8 cellular contexts compared by ENCODE assay signal in the genomic region with DNA sequence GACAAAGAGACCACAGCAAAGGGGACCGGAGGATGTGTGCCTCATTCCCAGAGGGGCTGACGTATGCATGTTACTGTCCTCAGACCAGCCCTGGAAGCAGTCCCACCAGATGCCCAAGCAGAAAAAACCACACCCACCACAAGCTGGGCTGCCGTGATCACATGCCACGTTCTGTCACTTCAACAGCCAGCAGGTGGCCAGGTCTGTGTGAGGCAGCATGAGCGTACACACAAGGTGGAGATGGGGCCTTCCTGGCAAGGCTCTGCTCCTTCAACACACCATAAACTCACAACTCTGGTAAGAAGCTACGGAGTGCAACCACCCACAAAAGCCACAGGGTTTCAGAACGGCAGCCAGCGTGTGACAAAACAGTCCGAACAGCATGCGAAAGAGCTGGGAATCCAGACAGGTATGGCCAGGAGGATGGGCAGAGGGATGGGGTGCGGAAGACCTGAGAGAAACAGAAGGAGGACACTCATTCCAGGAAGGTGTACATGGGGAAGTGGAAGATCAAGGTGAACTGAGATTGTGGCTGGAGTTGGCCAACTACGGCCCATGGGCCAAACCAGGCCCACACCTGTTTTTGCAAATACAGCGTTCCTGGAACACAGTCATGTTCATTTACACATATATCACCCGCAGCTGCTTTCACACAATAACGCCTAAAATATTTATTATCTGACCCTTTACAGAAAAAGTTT. TPM values are rescaled to one million over a fixed set of nuclear protein-coding genes. Genes with fewer than 3 reads are reported as not detected.
A peak's percentile ranks its signal among the peaks of the same experiment; 100 is the strongest.
DNase-seq lines count a peak whose midpoint lies in the region; ATAC-seq and TF ChIP-seq lines count a peak whose summit lies in the region.

No MANE protein-coding gene starts in this region.

- peaks cover 0 to 15% (median 0%) of the 10 kb centered on the region in 4 donors for H3K4me1 ChIP-seq in Peyer's patch
- no peaks in the 10 kb centered on the region for H3K4me1 ChIP-seq in gastrocnemius medialis

- ATAC-seq in GM18907 (IDR thresholded peaks at IDR 0.05; ENCODE audit: unreplicated experiment): peak; percentile 85
- peak; percentile 87 for ATAC-seq in HG02938 (IDR thresholded peaks at IDR 0.05; ENCODE audit: unreplicated experiment)
- no peak for ATAC-seq in gastrocnemius medialis

- peak in 2 of 3 donors; percentile 63 to 70 for DNase-seq in Peyer's patch
- DNase-seq in activated naive CD8-positive, alpha-beta T cell treated with anti-CD3 and anti-CD28 coated beads, Interleukin-2, amount 50 U/mL, for 16 hours (ENCODE audit: low read depth, low spot score): peak; percentile 11
- peak; percentile 13 to 22 for DNase-seq in stimulated activated CD4-positive, alpha-beta T cell treated with anti-CD3 and anti-CD28 coated beads, Interleukin-15, amount 100 ng/mL, for 1 hour (ENCODE audit: low read depth in 1 of 2, low spot score in 1 of 2)
- DNase-seq in gastrocnemius medialis: no peak
- no peak for DNase-seq in NCI-H345 treated with DMSO at 0.1 percent for 48 hours (lab: John Stamatoyannopoulos, UW; ENCODE audit: unreplicated experiment)
- DNase-seq in RWPE1 (ENCODE audit: low spot score): no peak

- intact Hi-C loops in gastrocnemius medialis (cut with DNase I; ENCODE audit: low total_unique reads): loop anchor here (5.0 kb wide), 1 partner anchor 48 kb away; no protein-coding TSS in a partner anchor

- in situ Hi-C loops in gastrocnemius medialis (cut with MboI; ENCODE audit: low sequenced_read_pairs in 4 of 4): loop anchor here (10.0 to 25.0 kb wide), 3 partner anchors 86 to 98 kb away; a partner anchor contains a TSS

- TF ChIP-seq CTCF in Peyer's patch (IDR thresholded peaks at IDR 0.05) (peak in 1 of 6 experiments; percentile 7), gastrocnemius medialis (IDR thresholded peaks at IDR 0.05 in 4 of 5, conservative IDR thresholded peaks at IDR 0.05 in 1 of 5) (no peak), RWPE1 (conservative IDR thresholded peaks at IDR 0.05; ENCODE audit: low read depth) (no peak)

- H3K4me3 ChIP-seq in Peyer's patch: no peak overlapping the region
- H3K4me3 ChIP-seq in gastrocnemius medialis: no peak overlapping the region

- POLR2A ChIA-PET in RWPE1 (lab: Yijun Ruan, JAX; ENCODE audit: low non-redundant PET): no interaction called here

- H3K36me3 ChIP-seq in Peyer's patch: peaks cover 0 to 94% (median 3%) of the 10 kb centered on the region in 3 donors
- H3K36me3 ChIP-seq in gastrocnemius medialis: peaks cover 0 to 90% of the 10 kb centered on the region in 2 donors

- CTCF ChIA-PET in RWPE1 (lab: Yijun Ruan, JAX): interaction anchor here (0.6 to 1.7 kb wide), 2 partner anchors 13 to 87 kb away, joined by 3 to 8 read pairs; no protein-coding TSS in a partner anchor

- H3K27me3 ChIP-seq in Peyer's patch (no peaks in the 10 kb centered on the region), gastrocnemius medialis (no peaks in the 10 kb centered on the region)

- H3K27ac ChIP-seq in Peyer's patch (no peak overlapping the region), gastrocnemius medialis (no peak overlapping the region), RWPE1 (no peak overlapping the region)

- no peak for TF ChIP-seq POLR2A in Peyer's patch (IDR thresholded peaks at IDR 0.05)
- no peak for TF ChIP-seq POLR2A in gastrocnemius medialis (IDR thresholded peaks at IDR 0.05)

- H3K9me3 ChIP-seq in Peyer's patch (no peaks in the 10 kb centered on the region), gastrocnemius medialis (no peaks in the 10 kb centered on the region)

RNA-seq across cellular contexts. Expression of a gene that starts 27.9 kb away (rescaled TPM):
- total RNA-seq in Peyer's patch (100 to 1,000 TPM in 1 of 4 donors, 10 to 100 TPM in 3; 79.0 to 104 (median 91.7) TPM), gastrocnemius medialis (10 to 100 TPM; 28.8 to 44.3 (median 38.5) TPM)

RNA-seq across cellular contexts. Expression of a gene that starts 46.2 kb away (rescaled TPM):
- not detected for total RNA-seq in Peyer's patch
- total RNA-seq in gastrocnemius medialis: not detected

RNA-seq across cellular contexts. Expression of a gene that starts 56.1 kb away (rescaled TPM):
- total RNA-seq in Peyer's patch: 10 to 100 TPM in 3 of 4 donors, 1 to 10 TPM in 1; 8.4 to 25.0 (median 10.8) TPM
- total RNA-seq in gastrocnemius medialis: 10 to 100 TPM; 20.2 to 26.8 (median 22.6) TPM

RNA-seq across cellular contexts. Expression of a gene that starts 56.3 kb away (rescaled TPM):
- total RNA-seq in Peyer's patch: not detected
- not detected for total RNA-seq in gastrocnemius medialis

Comparison
In these comparisons a context has a peak if more than half of its experiments do, and no peak if none do; other contexts are left out.
1. ATAC-seq: peak in GM18907 (single experiment) and HG02938 (single experiment); none in gastrocnemius medialis (0 of 2).
2. DNase-seq: peak in Peyer's patch (2 of 3), activated naive CD8-positive, alpha-beta T cell treated with anti-CD3 and anti-CD28 coated beads, Interleukin-2, amount 50 U/mL, for 16 hours (single experiment) and stimulated activated CD4-positive, alpha-beta T cell treated with anti-CD3 and anti-CD28 coated beads, Interleukin-15, amount 100 ng/mL, for 1 hour (2 of 2); none in gastrocnemius medialis (0 of 2), NCI-H345 treated with DMSO at 0.1 percent for 48 hours (single experiment) and RWPE1 (single experiment).